11 cellular contexts compared by ENCODE assay signal in the genomic region with DNA sequence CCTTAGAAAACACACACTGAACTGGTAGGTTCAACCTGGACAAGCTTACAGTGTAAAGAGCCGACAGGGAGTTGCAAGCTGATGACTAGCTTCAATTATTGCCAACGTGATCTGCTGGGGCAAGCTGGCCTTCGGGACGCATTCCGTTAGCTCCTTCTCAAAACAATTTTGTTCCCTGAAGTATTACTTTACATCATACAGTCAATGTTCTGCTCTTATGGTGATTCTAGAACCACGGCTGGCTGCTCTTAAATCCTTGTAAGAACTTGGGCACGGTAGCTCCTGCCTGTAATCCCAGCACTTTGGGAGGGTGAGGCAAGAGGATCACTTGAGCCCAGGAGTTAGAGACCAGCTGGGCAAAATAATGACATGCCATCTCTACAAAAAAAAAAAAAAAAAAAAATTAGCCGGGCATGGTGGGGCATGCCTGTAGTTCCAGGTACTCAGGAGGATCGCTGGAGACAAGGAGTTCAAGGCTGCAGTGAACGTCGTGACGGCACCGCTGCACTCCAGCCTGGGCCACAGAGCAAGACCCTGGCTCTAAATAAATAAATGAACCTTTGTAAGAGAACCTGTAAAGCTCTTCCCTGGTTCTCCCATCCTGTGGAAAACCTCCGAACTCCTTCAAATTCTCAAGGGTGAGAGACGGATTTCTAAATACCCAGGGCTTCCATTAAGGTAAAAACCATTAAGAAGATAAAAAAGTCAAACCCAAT. TPM values are rescaled to one million over a fixed set of nuclear protein-coding genes. Genes with fewer than 3 reads are reported as not detected.
DNase-seq lines count a peak whose midpoint lies in the region; ATAC-seq and TF ChIP-seq lines count a peak whose summit lies in the region.
"Had no signal": no experiment of that assay in that cellular context is flagged by ENCODE, and none has a peak within 500 bp of the region (broad histone marks: within the 10 kb centered on the region; RNA-seq: fewer than 3 reads in every experiment).

No MANE protein-coding gene starts in this region.

- H3K36me3 Mint-ChIP-seq in T-cell: peaks cover 13% of the 10 kb centered on the region

- H2BK15ac ChIP-seq in neuronal stem cell (ENCODE audit: low read length): no peak overlapping the region

- no peak overlapping the region for H2BK120ac ChIP-seq in neuronal stem cell (ENCODE audit: low read depth, low read length)

- peaks cover 0 to 9% of the 10 kb centered on the region in 2 experiments; a peak in 2 of 4 replicates for H3K4me1 ChIP-seq in SK-N-SH (ENCODE audit: control insufficient read depth in 1 of 2, insufficient read depth in 2 of 2, low read depth in 1 of 2, low read length in 1 of 2)
- H3K4me1 ChIP-seq in esophagus (ENCODE audit: control insufficient read depth in 2 of 2, insufficient read depth in 2 of 2, low read length in 1 of 2): peaks cover 0 to 15% of the 10 kb centered on the region in 2 donors
- peaks cover 35% of the 10 kb centered on the region for H3K4me1 ChIP-seq in psoas muscle
- H3K4me1 ChIP-seq in neuronal stem cell (ENCODE audit: control insufficient read depth in 2 of 2, insufficient read depth in 1 of 2, low read depth in 1 of 2, low read length in 2 of 2): peaks cover 6 to 8% of the 10 kb centered on the region in 2 donors

- no peak overlapping the region for H4K91ac ChIP-seq in neuronal stem cell (ENCODE audit: low read depth, low read length, poor library complexity)

- no peaks in the 10 kb centered on the region; the same call in 1 of the 2 replicates for H3K9me3 ChIP-seq in SK-N-SH
- H3K9me3 ChIP-seq in esophagus (ENCODE audit: control insufficient read depth in 2 of 2, insufficient read depth in 1 of 2, low read depth in 1 of 2, low read length in 1 of 2): no peaks in the 10 kb centered on the region
- peaks cover 14% of the 10 kb centered on the region for H3K9me3 ChIP-seq in psoas muscle
- H3K9me3 ChIP-seq in neuronal stem cell (replicated peaks in 1 of 2; ENCODE audit: control insufficient read depth in 2 of 2, insufficient read depth in 1 of 2, low read depth in 1 of 2, low read length in 2 of 2): peaks cover 6 to 20% of the 10 kb centered on the region in 2 donors

- peaks cover 43% of the 10 kb centered on the region for H3K79me2 ChIP-seq in SK-N-SH (ENCODE audit: insufficient read depth)

- H2AK5ac ChIP-seq in neuronal stem cell (ENCODE audit: low read depth, low read length): no peak overlapping the region

- no peak overlapping the region for H3K23ac ChIP-seq in neuronal stem cell (ENCODE audit: low read depth, low read length, poor library complexity)

- H3K4me2 ChIP-seq in SK-N-SH (peak overlapping the region; percentile 82), neuronal stem cell (ENCODE audit: insufficient read depth, low read length, poor library complexity, severe bottlenecking) (no peak overlapping the region)

- H3K18ac ChIP-seq in neuronal stem cell (ENCODE audit: low read length): no peak overlapping the region

- H3K9me2 ChIP-seq in SK-N-SH: no peaks in the 10 kb centered on the region

- H4K20me1 ChIP-seq in SK-N-SH (ENCODE audit: insufficient read depth): no peaks in the 10 kb centered on the region

- TF ChIP-seq EP300 in SK-N-SH (IDR thresholded peaks at IDR 0.05; ENCODE audit: borderline replicate concordance in 1 of 2, low read depth in 1 of 2, low read length in 1 of 2): no peak

- H3K79me1 ChIP-seq in neuronal stem cell (ENCODE audit: low read depth, low read length): peaks cover 10% of the 10 kb centered on the region

- H3K27ac ChIP-seq in SK-N-SH (ENCODE audit: low read depth in 2 of 2, low read length in 1 of 2): no peak overlapping the region
- H3K27ac ChIP-seq in esophagus (ENCODE audit: low read depth in 2 of 2, low read length in 1 of 2): peak overlapping the region; percentile 77 to 90
- H3K27ac ChIP-seq in psoas muscle: peak overlapping the region; percentile 95
- no peak overlapping the region for H3K27ac ChIP-seq in neuronal stem cell (replicated peaks; ENCODE audit: low read length)

- peaks cover 48 to 62% (median 55%) of the 10 kb centered on the region in 3 donors for H3K4me1 Mint-ChIP-seq in T-cell

- DNase-seq in SK-N-SH (no peak), T-cell (no peak), psoas muscle (no peak), neuronal stem cell (ENCODE audit: low spot score) (no peak)
- DNase-seq: 8988T had no signal

- TF ChIP-seq RAD21 in SK-N-SH (IDR thresholded peaks at IDR 0.05; ENCODE audit: low read length): no peak

- peak overlapping the region; percentile 85 to 97 for H3K27ac Mint-ChIP-seq in T-cell

- H3K4me3 ChIP-seq in SK-N-SH (ENCODE audit: low read depth in 2 of 2, low read length in 1 of 2) (no peak overlapping the region), esophagus (ENCODE audit: low read depth in 1 of 2, low read length in 2 of 2) (no peak overlapping the region), psoas muscle (peak overlapping the region; percentile 91), neuronal stem cell (ENCODE audit: low read length in 2 of 2) (peak overlapping the region in 1 of 2 donors; percentile 92)

- ATAC-seq in SK-N-SH treated with all-trans-retinoic acid at 6 μM for 48 hours: no peak
- no peak for ATAC-seq in T-cell (replicated peaks in 1 of 4)
- ATAC-seq in psoas muscle: no peak
- no peak for ATAC-seq in GM21619 (IDR thresholded peaks at IDR 0.05; ENCODE audit: unreplicated experiment)
- ATAC-seq in GM18867 (IDR thresholded peaks at IDR 0.05; ENCODE audit: unreplicated experiment): no peak

- peaks cover 6% of the 10 kb centered on the region for H3F3A ChIP-seq in SK-N-SH (replicated peaks; ENCODE audit: insufficient read depth)

- no peak overlapping the region for H2BK12ac ChIP-seq in neuronal stem cell (ENCODE audit: low read length)

- H3K9ac ChIP-seq in SK-N-SH (no peak overlapping the region), neuronal stem cell (ENCODE audit: low read depth, low read length, poor library complexity) (no peak overlapping the region)

- no peak overlapping the region for H2BK5ac ChIP-seq in neuronal stem cell (ENCODE audit: low read length)

- WGBS in SK-N-SH (ENCODE audit: low lambda C conversion rate): 91% methylated on average over 14 of the region's 15 CpGs
- WGBS in esophagus, 2 donors: 53 to 63% methylated on average over 14 to 15 of the region's 15 CpGs
- 59 to 88% (median 67%) methylated on average over 15 of the region's 15 CpGs for WGBS in psoas muscle, 3 donors
- no CpG with 5 or more reads among the region's 15 CpGs for WGBS in neuronal stem cell (ENCODE audit: extremely low coverage in 2 of 2, insufficient read length in 2 of 2, insufficient replicate concordance in 1 of 2), 2 donors

- H3K36me3 ChIP-seq in SK-N-SH (replicated peaks in 1 of 2; ENCODE audit: control insufficient read depth in 1 of 2, insufficient read depth in 2 of 2, low read length in 1 of 2) (peaks cover 0 to 3% of the 10 kb centered on the region in 2 experiments), esophagus (ENCODE audit: control insufficient read depth in 2 of 2, insufficient read depth in 2 of 2, low read length in 1 of 2) (peaks cover 3 to 7% of the 10 kb centered on the region in 2 donors), psoas muscle (ENCODE audit: insufficient read depth in 1 of 2, low read depth in 1 of 2) (peaks cover 0 to 7% of the 10 kb centered on the region in 2 donors), neuronal stem cell (replicated peaks in 1 of 2; ENCODE audit: control insufficient read depth in 2 of 2, insufficient read depth in 2 of 2, low read length in 2 of 2) (peaks cover 14 to 46% of the 10 kb centered on the region in 2 donors)

- peaks cover 3 to 5% (median 3%) of the 10 kb centered on the region in 3 donors for H3K9me3 Mint-ChIP-seq in T-cell

- no peak for TF ChIP-seq CTCF in SK-N-SH (IDR thresholded peaks at IDR 0.05)
- no peak for TF ChIP-seq CTCF in psoas muscle (IDR thresholded peaks at IDR 0.05)

- H3K4ac ChIP-seq in neuronal stem cell (ENCODE audit: low read length): no peak overlapping the region

- H3K4me3 Mint-ChIP-seq in T-cell: peak overlapping the region; percentile 78 to 82 (median 78)

- POLR2A ChIA-PET in SK-N-SH (lab: Yijun Ruan, JAX) (no interaction called here), T-cell (lab: Charles Lee) (interaction anchor here in 1 of 2 donors (0.7 to 1.0 kb wide), 2 partner anchors 13 to 47 kb away, joined by 3 to 4 read pairs; no protein-coding TSS in a partner anchor)

- H3K27me3 Mint-ChIP-seq in T-cell: no peaks in the 10 kb centered on the region

- intact Hi-C loops in psoas muscle (cut with DNase I): no loop called here

- no peak overlapping the region for H2AFZ ChIP-seq in SK-N-SH (ENCODE audit: low read depth)
- H2AFZ ChIP-seq in neuronal stem cell (ENCODE audit: low read length): no peak overlapping the region

- H3K27me3 ChIP-seq in SK-N-SH (ENCODE audit: insufficient read depth): no peaks in the 10 kb centered on the region
- H3K27me3 ChIP-seq in esophagus (ENCODE audit: control insufficient read depth in 1 of 2, insufficient read depth in 2 of 2, low read length in 2 of 2): no peaks in the 10 kb centered on the region
- no peaks in the 10 kb centered on the region for H3K27me3 ChIP-seq in psoas muscle (ENCODE audit: insufficient read depth in 3 of 3, low read length in 2 of 3)
- H3K27me3 ChIP-seq in neuronal stem cell (ENCODE audit: control insufficient read depth in 3 of 3, insufficient read depth in 3 of 3, low read depth in 1 of 3, low read length in 3 of 3): no peaks in the 10 kb centered on the region

- no peak overlapping the region for H4K8ac ChIP-seq in neuronal stem cell (ENCODE audit: low read depth, low read length)

- CTCF ChIA-PET in SK-N-SH (lab: Yijun Ruan, JAX) (interaction anchor here (0.8 to 1.9 kb wide), 4 partner anchors 12 to 82 kb away, joined by 3 to 6 read pairs (median 4); no protein-coding TSS in a partner anchor), T-cell (lab: Charles Lee) (interaction anchor here in 1 of 2 donors (0.5 to 0.9 kb wide), 4 partner anchors 19 to 120 kb away, joined by 3 to 7 read pairs (median 6); a partner anchor contains a TSS)

- no peak overlapping the region for H3K14ac ChIP-seq in neuronal stem cell (ENCODE audit: low read length)

TF ChIP-seq in SK-N-SH treated with all-trans-retinoic acid at 6 μM for 48 hours, 23 proteins besides CTCF, POLR2A, EP300 and RAD21 (continues in another document):
- TF ChIP-seq TOX (CRISPR knock-in tag; IDR thresholded peaks at IDR 0.05; ENCODE audit: borderline replicate concordance): no peak

RNA-seq across cellular contexts. Expression of a gene that starts 2.0 kb away (rescaled TPM):
- 19.4 and 30.2 TPM in 2 replicates for polyA plus RNA-seq in SK-N-SH (2012; rRNA removed)
- polyA plus RNA-seq in SK-N-SH (2012; cell fraction: cytosol; rRNA removed): 17.6 and 23.3 TPM in 2 replicates
- 33.9 and 39.3 TPM in 2 replicates for polyA plus RNA-seq in SK-N-SH (2012; cell fraction: nucleus; rRNA removed)
- total RNA-seq in T-cell: 10 to 100 TPM; 28.6 to 31.3 (median 29.7) TPM
- polyA plus RNA-seq in esophagus: 10 to 100 TPM; 12.0 to 12.1 TPM
- 10 to 100 TPM; 29.1 to 51.8 (median 34.9) TPM for total RNA-seq in psoas muscle
- polyA plus RNA-seq in psoas muscle: 10 to 100 TPM; 18.7 to 33.6 (median 22.3) TPM
- 48.1 TPM for polyA plus RNA-seq in neuronal stem cell (2013, experiment 1 of 2)
- polyA plus RNA-seq in neuronal stem cell (2013, experiment 2 of 2): 46.7 TPM

RNA-seq across cellular contexts. Expression of a gene that starts 19.6 kb away (rescaled TPM):
- polyA plus RNA-seq in SK-N-SH (2012; rRNA removed) (0.05 TPM in 2 replicates), esophagus (under 1 TPM; 0.04 to 0.08 TPM), psoas muscle (under 1 TPM in 1 of 3 donors, not detected in 2; 0.05 TPM)
- polyA plus RNA-seq in SK-N-SH (2012; cell fraction: cytosol; rRNA removed): 0.04 and 0.05 TPM in 2 replicates
- 0.41 and 0.47 TPM in 2 replicates for polyA plus RNA-seq in SK-N-SH (2012; cell fraction: nucleus; rRNA removed)
- total RNA-seq in T-cell (under 1 TPM; 0.30 to 0.66 (median 0.50) TPM), psoas muscle (under 1 TPM in 3 of 4 donors, not detected in 1; 0.04 to 0.32 (median 0.07) TPM)
- 0.74 TPM for polyA plus RNA-seq in neuronal stem cell (2013, experiment 1 of 2)
- 0.79 TPM for polyA plus RNA-seq in neuronal stem cell (2013, experiment 2 of 2)
- total RNA-seq: HT1080, pulmonary artery endothelial cell had no signal

Comparison
In these comparisons a context has a peak if more than half of its experiments do, and no peak if none do; other contexts are left out.
1. H3K27ac ChIP-seq: peak in esophagus (2 of 2) and psoas muscle (single experiment); none in SK-N-SH (0 of 2) and neuronal stem cell (single experiment).